In the genomic region with DNA sequence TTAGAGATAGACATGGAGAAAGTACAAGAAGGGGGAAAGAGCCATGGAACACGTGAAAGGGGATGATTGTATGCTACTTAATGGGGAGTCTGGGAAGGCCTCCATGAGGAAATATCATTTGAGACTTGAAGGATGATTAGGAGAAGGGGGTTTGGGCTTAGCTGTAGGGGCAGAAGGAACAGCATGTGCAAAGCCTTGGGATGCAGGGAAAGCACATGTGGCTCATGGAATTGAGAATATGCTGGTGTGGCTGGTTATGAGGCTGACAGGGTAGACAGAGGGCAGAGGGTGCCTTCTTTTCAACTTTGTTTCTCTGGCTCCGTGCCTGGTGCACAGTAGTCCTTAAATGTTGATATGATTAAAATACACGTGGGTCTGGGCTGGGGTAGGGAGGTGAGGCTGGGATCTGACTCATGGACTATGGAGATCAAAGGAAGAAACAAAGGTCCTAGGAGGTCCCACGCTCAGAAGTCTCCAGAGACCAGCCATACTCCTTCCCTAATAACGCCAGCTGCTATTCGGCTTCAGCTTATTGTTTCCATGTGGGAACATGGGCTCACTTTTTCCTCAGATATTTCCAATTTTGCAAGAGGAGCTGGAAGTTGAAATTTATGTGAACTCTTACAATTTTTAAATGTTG, we compare ENCODE assay signal across 9 cellular contexts. TPM values are rescaled to one million over a fixed set of nuclear protein-coding genes. Genes with fewer than 3 reads are reported as not detected.
A peak's percentile ranks its signal among the peaks of the same experiment; 100 is the strongest.
DNase-seq lines count a peak whose midpoint lies in the region; ATAC-seq and TF ChIP-seq lines count a peak whose summit lies in the region.
"Had no signal": no experiment of that assay in that cellular context is flagged by ENCODE, and none has a peak within 500 bp of the region (broad histone marks: within the 10 kb centered on the region; RNA-seq: fewer than 3 reads in every experiment).

No MANE protein-coding gene starts in this region.

- no peak for DNase-seq in CD4-positive, alpha-beta T cell
- DNase-seq in dorsolateral prefrontal cortex (no peak), Ammon's horn (ENCODE audit: low spot score) (no peak), epidermal melanocyte (ENCODE audit: insufficient read length, low spot score) (no peak)
- no peak for DNase-seq in natural killer cell treated with Interleukin-12 subunit alpha and Interleukin-12 subunit beta and Interleukin-15 and Interleukin-18, amount 100 ng/mL, for 72 hours (ENCODE audit: low spot score)
- DNase-seq: activated effector memory CD4-positive, alpha-beta T cell treated with anti-CD3 and anti-CD28 coated beads, Interleukin-2, amount 50 U/mL, for 16 hours had no signal

- H3K4me1 Mint-ChIP-seq in CD4-positive, alpha-beta T cell (ENCODE audit: low read depth) = peaks cover 50% of the 10 kb centered on the region
- H3K4me1 Mint-ChIP-seq in natural killer cell treated with Interleukin-12 subunit alpha and Interleukin-12 subunit beta and Interleukin-15 and Interleukin-18, amount 100 ng/mL, for 72 hours (ENCODE audit: low read depth in 2 of 2) = peaks cover 29 to 30% of the 10 kb centered on the region in 2 donors

- H3K4me1 ChIP-seq in Loucy (ENCODE audit: insufficient read depth, low read length, poor library complexity, severe bottlenecking) = peaks cover 22% of the 10 kb centered on the region

- peak overlapping the region; percentile 88 for H3K4me2 ChIP-seq in Loucy (ENCODE audit: low read depth, low read length, poor library complexity, severe bottlenecking)

- H3K36me3 Mint-ChIP-seq in CD4-positive, alpha-beta T cell (ENCODE audit: low read depth) = peaks cover 25% of the 10 kb centered on the region
- H3K36me3 Mint-ChIP-seq in natural killer cell treated with Interleukin-12 subunit alpha and Interleukin-12 subunit beta and Interleukin-15 and Interleukin-18, amount 100 ng/mL, for 72 hours = no peaks in the 10 kb centered on the region

- no peak overlapping the region for H3K27ac ChIP-seq in CD4-positive, alpha-beta T cell (ENCODE audit: low read depth, low read length)
- peak overlapping the region in 6 of 59 donors; percentile 78 to 100 (median 96) for H3K27ac ChIP-seq in dorsolateral prefrontal cortex

- H3K9me3 Mint-ChIP-seq in CD4-positive, alpha-beta T cell = no peaks in the 10 kb centered on the region
- no peaks in the 10 kb centered on the region for H3K9me3 Mint-ChIP-seq in natural killer cell treated with Interleukin-12 subunit alpha and Interleukin-12 subunit beta and Interleukin-15 and Interleukin-18, amount 100 ng/mL, for 72 hours

- H3K79me2 ChIP-seq in Loucy (ENCODE audit: insufficient read depth, low read length) = peaks cover 44% of the 10 kb centered on the region

- H3K27me3 Mint-ChIP-seq in CD4-positive, alpha-beta T cell = no peaks in the 10 kb centered on the region
- no peaks in the 10 kb centered on the region for H3K27me3 Mint-ChIP-seq in natural killer cell treated with Interleukin-12 subunit alpha and Interleukin-12 subunit beta and Interleukin-15 and Interleukin-18, amount 100 ng/mL, for 72 hours

- CTCF ChIA-PET in CD4-positive, alpha-beta T cell (lab: Charles Lee) = interaction anchor here (0.6 to 1.7 kb wide), 4 partner anchors 9 to 1613 kb away, joined by 3 to 4 read pairs (median 4); no protein-coding TSS in a partner anchor

- H3K4me3 Mint-ChIP-seq in CD4-positive, alpha-beta T cell = peak overlapping the region; percentile 95
- H3K4me3 Mint-ChIP-seq in natural killer cell treated with Interleukin-12 subunit alpha and Interleukin-12 subunit beta and Interleukin-15 and Interleukin-18, amount 100 ng/mL, for 72 hours = peak overlapping the region; percentile 87

- intact Hi-C loops in CD4-positive, alpha-beta T cell (cut with DNase I, micrococcal nuclease) = loop anchor here (2.0 to 10.0 kb wide), 7 partner anchors 25 to 1279 kb away; partner anchors contain the start of genes POGLUT1 (in 2 of the 2), TMEM39A (in 2 of the 2), EAF2 (in 1 of the 2) and GSK3B (in 1 of the 2)
- intact Hi-C loops in dorsolateral prefrontal cortex (cut with DNase I) = loop anchor here (2.0 to 10.0 kb wide), 5 partner anchors 147 to 651 kb away; partner anchors contain the start of genes NDUFB4 (in 2 of the 2) and GSK3B (in 1 of the 2)

- peak overlapping the region; percentile 96 for H3K27ac Mint-ChIP-seq in CD4-positive, alpha-beta T cell
- peak overlapping the region; percentile 95 for H3K27ac Mint-ChIP-seq in natural killer cell treated with Interleukin-12 subunit alpha and Interleukin-12 subunit beta and Interleukin-15 and Interleukin-18, amount 100 ng/mL, for 72 hours

- H2AFZ ChIP-seq in Loucy (ENCODE audit: low read length) = no peak overlapping the region

- H4K20me1 ChIP-seq in Loucy (ENCODE audit: insufficient read depth, low read length, poor library complexity, severe bottlenecking) = peaks cover 6% of the 10 kb centered on the region

- H3K9me2 ChIP-seq in Loucy (replicated peaks; ENCODE audit: low read depth, low read length) = no peaks in the 10 kb centered on the region

- H3K4me3 ChIP-seq in Loucy (ENCODE audit: low read length, poor library complexity, severe bottlenecking) (peak overlapping the region; percentile 88), dorsolateral prefrontal cortex (peak overlapping the region in 58 of 59 donors; percentile 70 to 99 (median 91))

- TF ChIP-seq CTCF in CD4-positive, alpha-beta T cell (IDR thresholded peaks at IDR 0.05) = no peak
- no peak for TF ChIP-seq CTCF in Loucy (conservative IDR thresholded peaks at IDR 0.05; ENCODE audit: low read length)
- TF ChIP-seq CTCF in dorsolateral prefrontal cortex (IDR thresholded peaks at IDR 0.05 in 54 of 56, conservative IDR thresholded peaks at IDR 0.05 in 2 of 56; ENCODE audit: low read depth in 1 of 56, partially characterized antibody in 56 of 56) = no peak

- H3K36me3 ChIP-seq in Loucy (ENCODE audit: insufficient read depth, low read length) = no peaks in the 10 kb centered on the region

- H3K9me3 ChIP-seq in CD4-positive, alpha-beta T cell (ENCODE audit: control insufficient read depth, low read length) = no peaks in the 10 kb centered on the region
- no peaks in the 10 kb centered on the region for H3K9me3 ChIP-seq in Loucy (ENCODE audit: insufficient read depth, low read depth, low read length)

- peak overlapping the region; percentile 81 for H3K9ac ChIP-seq in Loucy (ENCODE audit: low read depth, low read length, poor library complexity, severe bottlenecking)

- ATAC-seq in CD4-positive, alpha-beta T cell (ENCODE audit: poor library complexity) = no peak
- no peak for ATAC-seq in natural killer cell treated with Interleukin-12 subunit alpha and Interleukin-12 subunit beta and Interleukin-15 and Interleukin-18, amount 100 ng/mL, for 72 hours
- no peak for ATAC-seq in GM21381 (IDR thresholded peaks at IDR 0.05; ENCODE audit: unreplicated experiment)
- no peak for ATAC-seq in GM18873 (IDR thresholded peaks at IDR 0.05; ENCODE audit: low FRiP score, unreplicated experiment)

- H3F3A ChIP-seq in Loucy (ENCODE audit: low read depth) = no peaks in the 10 kb centered on the region

- no peaks in the 10 kb centered on the region for H3K27me3 ChIP-seq in CD4-positive, alpha-beta T cell (ENCODE audit: control insufficient read depth, insufficient read depth, low read length)
- H3K27me3 ChIP-seq in Loucy (ENCODE audit: insufficient read depth, low read length, poor library complexity, severe bottlenecking) (no peaks in the 10 kb centered on the region), dorsolateral prefrontal cortex (no peaks in the 10 kb centered on the region)

- POLR2A ChIA-PET in CD4-positive, alpha-beta T cell (lab: Charles Lee) = interaction anchor here (0.7 to 3.9 kb wide), 4 partner anchors 24 to 649 kb away, joined by 3 to 71 read pairs (median 18); partner anchors contain the start of gene NDUFB4

RNA-seq across cellular contexts. Expression of gene GTF2E1, which starts 1.1 kb away (rescaled TPM):
- 1 to 10 TPM; 6.3 to 7.5 TPM for total RNA-seq in CD4-positive, alpha-beta T cell
- 10 to 100 TPM in 109 of 120 experiments, 1 to 10 TPM in 11; 6.9 to 20.8 (median 13.6) TPM for total RNA-seq in dorsolateral prefrontal cortex
- 10 to 100 TPM; 18.6 to 19.9 TPM for total RNA-seq in natural killer cell treated with Interleukin-12 subunit alpha and Interleukin-12 subunit beta and Interleukin-15 and Interleukin-18, amount 100 ng/mL, for 72 hours

RNA-seq across cellular contexts. Expression of gene RABL3, which starts 1.4 kb away (rescaled TPM):
- 10 to 100 TPM; 12.9 to 13.6 TPM for total RNA-seq in CD4-positive, alpha-beta T cell
- 10 to 100 TPM; 14.9 to 33.8 (median 25.1) TPM for total RNA-seq in dorsolateral prefrontal cortex
- total RNA-seq in natural killer cell treated with Interleukin-12 subunit alpha and Interleukin-12 subunit beta and Interleukin-15 and Interleukin-18, amount 100 ng/mL, for 72 hours = 10 to 100 TPM; 19.5 to 25.3 TPM
